In the genomic region with DNA sequence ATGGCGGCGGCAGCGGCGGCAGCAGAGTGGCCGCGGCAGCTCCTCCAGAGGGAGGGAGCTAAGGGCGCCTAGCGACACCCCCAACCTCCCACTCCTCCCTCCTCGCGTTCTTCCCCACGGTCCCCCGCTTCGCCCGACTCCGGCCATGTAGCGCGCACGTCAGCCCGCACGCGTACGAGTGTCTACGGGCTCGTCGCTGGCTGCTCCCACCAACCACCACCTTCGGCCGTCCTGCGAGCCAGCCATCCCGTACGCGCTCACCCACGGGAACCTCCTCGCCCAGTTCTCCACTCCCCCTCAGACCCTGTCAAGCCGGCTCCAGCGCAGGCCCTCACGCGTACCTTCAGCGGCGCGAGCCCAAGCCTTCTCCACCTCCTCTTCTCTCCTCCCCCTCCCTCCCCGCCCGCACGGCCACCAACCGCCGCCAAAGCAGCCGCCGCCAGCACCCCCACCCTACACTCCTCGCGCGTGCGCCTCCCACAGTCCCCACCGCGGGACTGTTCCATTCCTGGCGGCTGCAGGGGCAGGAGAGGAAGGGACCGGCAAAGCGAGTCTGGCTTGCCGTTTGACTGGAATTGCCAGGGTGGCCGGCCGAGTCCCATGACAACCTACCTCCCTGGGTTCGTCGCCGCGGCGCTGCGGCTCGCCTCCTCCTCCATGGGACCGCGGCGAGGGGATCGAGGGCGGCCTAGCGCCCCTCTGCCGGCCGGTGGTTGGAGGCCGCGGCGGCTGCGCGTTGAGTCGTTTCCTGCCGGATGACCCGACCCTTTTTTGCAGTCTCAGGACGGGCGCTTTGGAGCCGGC, we compare ENCODE assay signal across 8 cellular contexts. TPM values are rescaled to one million over a fixed set of nuclear protein-coding genes. Genes with fewer than 3 reads are reported as not detected.
DNase-seq lines count a peak whose midpoint lies in the region; ATAC-seq lines count a peak whose summit lies in the region.

A gene (plus strand): TSS at position 774 of the 804 bp plus-strand sequence. CDS start 20,689 bp downstream, outside the sequence.
A gene with protein sequence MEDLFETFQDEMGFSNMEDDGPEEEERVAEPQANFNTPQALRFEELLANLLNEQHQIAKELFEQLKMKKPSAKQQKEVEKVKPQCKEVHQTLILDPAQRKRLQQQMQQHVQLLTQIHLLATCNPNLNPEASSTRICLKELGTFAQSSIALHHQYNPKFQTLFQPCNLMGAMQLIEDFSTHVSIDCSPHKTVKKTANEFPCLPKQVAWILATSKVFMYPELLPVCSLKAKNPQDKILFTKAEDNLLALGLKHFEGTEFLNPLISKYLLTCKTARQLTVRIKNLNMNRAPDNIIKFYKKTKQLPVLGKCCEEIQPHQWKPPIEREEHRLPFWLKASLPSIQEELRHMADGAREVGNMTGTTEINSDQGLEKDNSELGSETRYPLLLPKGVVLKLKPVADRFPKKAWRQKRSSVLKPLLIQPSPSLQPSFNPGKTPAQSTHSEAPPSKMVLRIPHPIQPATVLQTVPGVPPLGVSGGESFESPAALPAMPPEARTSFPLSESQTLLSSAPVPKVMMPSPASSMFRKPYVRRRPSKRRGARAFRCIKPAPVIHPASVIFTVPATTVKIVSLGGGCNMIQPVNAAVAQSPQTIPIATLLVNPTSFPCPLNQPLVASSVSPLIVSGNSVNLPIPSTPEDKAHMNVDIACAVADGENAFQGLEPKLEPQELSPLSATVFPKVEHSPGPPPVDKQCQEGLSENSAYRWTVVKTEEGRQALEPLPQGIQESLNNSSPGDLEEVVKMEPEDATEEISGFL (minus strand): TSS at position 457 of the 804 bp plus-strand sequence. CDS start 8,338 bp downstream, outside the sequence.

- H3K4me3 Mint-ChIP-seq in natural killer cell treated with Interleukin-12 subunit alpha and Interleukin-12 subunit beta and Interleukin-15 and Interleukin-18, amount 100 ng/mL, for 72 hours: peak within 1 kb of the TSS; percentile 98

- H3K27ac Mint-ChIP-seq in natural killer cell treated with Interleukin-12 subunit alpha and Interleukin-12 subunit beta and Interleukin-15 and Interleukin-18, amount 100 ng/mL, for 72 hours: peak within 1 kb of the TSS; percentile 92 to 94

- no peaks in the 10 kb centered on the region for H3K27me3 Mint-ChIP-seq in natural killer cell treated with Interleukin-12 subunit alpha and Interleukin-12 subunit beta and Interleukin-15 and Interleukin-18, amount 100 ng/mL, for 72 hours

- peaks cover 11% of the 10 kb centered on the region for H3K36me3 Mint-ChIP-seq in natural killer cell treated with Interleukin-12 subunit alpha and Interleukin-12 subunit beta and Interleukin-15 and Interleukin-18, amount 100 ng/mL, for 72 hours

- peak within 1 kb of the TSS; percentile 100 for H3K4me3 ChIP-seq in H7 (ENCODE audit: insufficient read depth, low read depth, low read length)

- peaks cover 39 to 46% of the 10 kb centered on the region in 2 donors for H3K4me1 Mint-ChIP-seq in natural killer cell treated with Interleukin-12 subunit alpha and Interleukin-12 subunit beta and Interleukin-15 and Interleukin-18, amount 100 ng/mL, for 72 hours (ENCODE audit: low read depth in 2 of 2)

- H3K27me3 ChIP-seq in H7 (ENCODE audit: control insufficient read depth, insufficient read depth, low read length): no peaks in the 10 kb centered on the region

- peak; percentile 94 for ATAC-seq in natural killer cell treated with Interleukin-12 subunit alpha and Interleukin-12 subunit beta and Interleukin-15 and Interleukin-18, amount 100 ng/mL, for 72 hours

- peaks cover 8% of the 10 kb centered on the region for H3K36me3 ChIP-seq in H7 (replicated peaks; ENCODE audit: control insufficient read depth, insufficient read depth, low read length)

- H3K9me3 Mint-ChIP-seq in natural killer cell treated with Interleukin-12 subunit alpha and Interleukin-12 subunit beta and Interleukin-15 and Interleukin-18, amount 100 ng/mL, for 72 hours: no peaks in the 10 kb centered on the region

- peak; percentile 91 for DNase-seq in ELF-1 (ENCODE audit: low read depth, low spot score)
- DNase-seq in H7: peak; percentile 96
- DNase-seq in M059J (ENCODE audit: low read depth): peak; percentile 87
- DNase-seq in SHP77 (lab: John Stamatoyannopoulos, UW): peak; percentile 92 to 93
- peak; percentile 85 for DNase-seq in activated T-helper 9 cell treated with anti-CD3 and anti-CD28 coated beads, Interleukin-2, amount 50 U/mL, for 16 hours (ENCODE audit: low read depth)
- DNase-seq in fibroblast of peridontal ligament (ENCODE audit: extremely low read depth): peak; percentile 82
- DNase-seq in natural killer cell treated with Interleukin-12 subunit alpha and Interleukin-12 subunit beta and Interleukin-15 and Interleukin-18, amount 100 ng/mL, for 72 hours (ENCODE audit: low spot score): peak; percentile 95
- DNase-seq in stimulated activated naive CD4-positive, alpha-beta T cell (lab: John Stamatoyannopoulos, UW): peak; percentile 83 to 93 (median 89)

RNA-seq across cellular contexts. Expression of the first gene that starts in this region (rescaled TPM):
- total RNA-seq in H7 (2014; rRNA removed; shearing (Covaris generic)): 104 and 138 TPM in 2 replicates
- 116 and 197 TPM in 2 replicates for total RNA-seq in M059J (2014; rRNA removed; shearing (Covaris generic))
- total RNA-seq in natural killer cell treated with Interleukin-12 subunit alpha and Interleukin-12 subunit beta and Interleukin-15 and Interleukin-18, amount 100 ng/mL, for 72 hours: 100 to 1,000 TPM; 127 to 215 TPM

RNA-seq across cellular contexts. Expression of the second gene that starts in this region (rescaled TPM):
- total RNA-seq in H7 (2014; rRNA removed; shearing (Covaris generic)): 46.8 and 69.7 TPM in 2 replicates
- 61.5 and 63.1 TPM in 2 replicates for total RNA-seq in M059J (2014; rRNA removed; shearing (Covaris generic))
- 10 to 100 TPM; 73.3 to 88.9 TPM for total RNA-seq in natural killer cell treated with Interleukin-12 subunit alpha and Interleukin-12 subunit beta and Interleukin-15 and Interleukin-18, amount 100 ng/mL, for 72 hours

Comparison
In these comparisons a context has a peak if more than half of its experiments do, and no peak if none do; other contexts are left out.
1. Peak in every context shown above with its lines: DNase-seq, ATAC-seq and H3K4me3 ChIP-seq.